In the genomic region with DNA sequence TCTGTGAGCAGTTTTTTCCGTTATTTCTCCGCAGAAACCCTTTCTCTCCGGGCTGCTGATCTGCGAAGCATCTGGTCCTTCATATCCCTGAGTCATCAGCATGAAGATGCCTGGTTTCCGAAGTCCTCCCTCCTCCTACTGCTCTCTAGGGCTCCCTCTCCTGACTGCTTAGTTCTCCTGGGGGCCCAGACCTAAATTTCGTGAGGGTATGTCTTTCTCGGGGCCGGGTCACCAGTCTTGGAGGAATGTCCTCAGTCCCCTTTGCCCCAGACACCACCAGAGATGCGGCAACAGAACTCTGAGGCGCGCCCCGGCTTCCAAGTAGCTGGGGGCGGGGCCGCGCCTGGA, we compare ENCODE assay signal across 8 cellular contexts. TPM values are rescaled to one million over a fixed set of nuclear protein-coding genes. Genes with fewer than 3 reads are reported as not detected.
DNase-seq lines count a peak whose midpoint lies in the region; ATAC-seq and TF ChIP-seq lines count a peak whose summit lies in the region.

No MANE protein-coding gene starts in this region.

- H3K4me3 Mint-ChIP-seq in WTC11 = peak overlapping the region; percentile 81

- no peaks in the 10 kb centered on the region for H3K9me3 Mint-ChIP-seq in WTC11

- peaks cover 18% of the 10 kb centered on the region for H3K27me3 Mint-ChIP-seq in WTC11 (ENCODE audit: low read depth)

- peaks cover 5% of the 10 kb centered on the region; the same call in 1 of the 2 replicates for H3K36me3 Mint-ChIP-seq in WTC11

- peaks cover 88% of the 10 kb centered on the region for H3K27me3 ChIP-seq in left ventricle myocardium inferior (ENCODE audit: low read depth)

- H3K27ac Mint-ChIP-seq in WTC11 = peak overlapping the region; percentile 97

- peaks cover 26% of the 10 kb centered on the region for H3K4me1 Mint-ChIP-seq in WTC11

- no peaks in the 10 kb centered on the region for H3K36me3 ChIP-seq in left ventricle myocardium inferior

- H3K4me3 ChIP-seq in left ventricle myocardium inferior = peak overlapping the region; percentile 71
- peak overlapping the region; percentile 62 for H3K4me3 ChIP-seq in retinal pigment epithelial cell (ENCODE audit: low read length)

- H3K9me3 ChIP-seq in left ventricle myocardium inferior (replicated peaks) = no peaks in the 10 kb centered on the region

- H3K4me1 ChIP-seq in left ventricle myocardium inferior = peaks cover 14% of the 10 kb centered on the region

- POLR2A ChIA-PET in GM10248 (lab: Yijun Ruan, JAX) = interaction anchor here (2.1 kb wide), 1 partner anchor 213 kb away, joined by 10 read pairs; the partner anchor contains the start of gene RPLP0
- POLR2A ChIA-PET in WTC11 (lab: Charles Lee) = interaction anchor here (1.0 to 1.5 kb wide), 3 partner anchors 99 to 129 kb away, joined by 4 to 9 read pairs (median 5); no protein-coding TSS in a partner anchor

- intact Hi-C loops in left ventricle myocardium inferior (cut with micrococcal nuclease) = no loop called here

- CTCF ChIA-PET in GM10248 (lab: Yijun Ruan, JAX) (interaction anchor here (0.9 to 1.8 kb wide), 6 partner anchors 8 to 99 kb away, joined by 3 to 9 read pairs (median 4); no protein-coding TSS in a partner anchor), WTC11 (lab: Charles Lee) (interaction anchor here (0.6 to 2.6 kb wide), 13 partner anchors 19 to 326 kb away, joined by 3 to 22 read pairs (median 4); partner anchors contain the start of gene PXN)

- TF ChIP-seq CTCF in GM10248 (IDR thresholded peaks at IDR 0.05; ENCODE audit: control extremely low read depth, extremely low read depth, low read depth, missing control alignments) (peak; percentile 29), WTC11 (IDR thresholded peaks at IDR 0.05) (no peak), left ventricle myocardium inferior (IDR thresholded peaks at IDR 0.05; ENCODE audit: borderline replicate concordance) (no peak), retinal pigment epithelial cell (conservative IDR thresholded peaks at IDR 0.05; ENCODE audit: low read depth, low read length) (peak; percentile 40)

- H3K27ac ChIP-seq in left ventricle myocardium inferior (replicated peaks) = no peak overlapping the region

- ATAC-seq in HG03354 (IDR thresholded peaks at IDR 0.05; ENCODE audit: poor library complexity, severe bottlenecking, unreplicated experiment) = peak; percentile 0
- ATAC-seq in WTC11 = no peak
- ATAC-seq in HG03045 (IDR thresholded peaks at IDR 0.05; ENCODE audit: unreplicated experiment) = no peak
- no peak for ATAC-seq in GM19023 (IDR thresholded peaks at IDR 0.05; ENCODE audit: unreplicated experiment)
- ATAC-seq in GM19467 (IDR thresholded peaks at IDR 0.05; ENCODE audit: unreplicated experiment) = no peak

- DNase-seq in GM10248 (ENCODE audit: extremely low spot score) = no peak
- DNase-seq in WTC11 (ENCODE audit: low spot score) = no peak
- DNase-seq in left ventricle myocardium inferior = no peak
- no peak for DNase-seq in retinal pigment epithelial cell (ENCODE audit: low read depth)

TF ChIP-seq in WTC11, 78 proteins besides CTCF, POLR2A, EP300 and RAD21:
- TF ChIP-seq NFE2L1 (CRISPR knock-in tag; IDR thresholded peaks at IDR 0.05) = peak; percentile 65; the same call in 1 of the 2 replicates
- no peak for TF ChIP-seq ESRRA (CRISPR knock-in tag; IDR thresholded peaks at IDR 0.05; ENCODE audit: borderline replicate concordance)
- TF ChIP-seq ELF4 (CRISPR knock-in tag; IDR thresholded peaks at IDR 0.05; ENCODE audit: low read depth) = no peak
- TF ChIP-seq SMAD3 (CRISPR knock-in tag; IDR thresholded peaks at IDR 0.05; ENCODE audit: borderline replicate concordance) = no peak

RNA-seq across cellular contexts. Expression of gene BICDL1, which starts 0.6 kb away (rescaled TPM):
- total RNA-seq in WTC11 (2021) (17.9 to 23.1 TPM (median 20.2 TPM) in 3 replicates), left ventricle myocardium inferior (0.08 TPM)

Comparison
In these comparisons a context has a peak if more than half of its experiments do, and no peak if none do; other contexts are left out.
1. CTCF ChIP-seq: peak in GM10248 (single experiment) and retinal pigment epithelial cell (single experiment); none in WTC11 (single experiment) and left ventricle myocardium inferior (single experiment).
2. RNA of gene BICDL1, which starts 0.6 kb away (total RNA-seq): 17.9 to 23.1 TPM in WTC11; 0.08 TPM in left ventricle myocardium inferior (single experiment); every median in the first group is over 10 times any median in the second.